Comparison of ENCODE assay signal across 8 cellular contexts in genomic region chr10:110774069-110775021, GRCh38.
DNase-seq lines count a peak whose midpoint lies in the region; ATAC-seq and TF ChIP-seq lines count a peak whose summit lies in the region.

No MANE protein-coding gene starts in this region.

- H2AFZ ChIP-seq in ACC112 (ENCODE audit: low read length, unreplicated experiment), result no peak overlapping the region

- peak; percentile 81 for DNase-seq in T-helper 2 cell treated with Interferon-gamma antibody and Interleukin-4, amounts not matched to agents 5 μg/mL and 100 μg/mL, for 36 hours (ENCODE audit: low spot score)
- DNase-seq in fibroblast of pulmonary artery (ENCODE audit: low read depth) (peak; percentile 46), NCI-H2107 (lab: John Stamatoyannopoulos, UW) (no peak), occipital lobe (lab: John Stamatoyannopoulos, UW) (no peak)
- DNase-seq in stimulated activated CD8-positive, alpha-beta memory T cell treated with anti-CD3 and anti-CD28 coated beads, Interleukin-4, amount 100 ng/mL, for 48 hours, result peak; percentile 52

- H3K4me3 Mint-ChIP-seq in T-helper 2 cell treated with Interferon-gamma antibody and Interleukin-4, amounts not matched to agents 5 μg/mL and 100 μg/mL, for 36 hours, result peak overlapping the region; percentile 9

- no peaks in the 10 kb centered on the region for H3K79me2 ChIP-seq in ACC112 (ENCODE audit: control insufficient read depth, insufficient read depth, low read length, unreplicated experiment)

- no peaks in the 10 kb centered on the region for H3K27me3 Mint-ChIP-seq in T-helper 2 cell treated with Interferon-gamma antibody and Interleukin-4, amounts not matched to agents 5 μg/mL and 100 μg/mL, for 36 hours (ENCODE audit: low read depth)

- H3K4me1 Mint-ChIP-seq in T-helper 2 cell treated with Interferon-gamma antibody and Interleukin-4, amounts not matched to agents 5 μg/mL and 100 μg/mL, for 36 hours (ENCODE audit: low read depth), result peaks cover 46% of the 10 kb centered on the region

- H3K4me3 ChIP-seq in ACC112 (ENCODE audit: low read depth, low read length) (no peak overlapping the region), fibroblast of pulmonary artery (replicated peaks; ENCODE audit: low read depth, low read length) (no peak overlapping the region)

- H3K36me3 ChIP-seq in ACC112 (ENCODE audit: insufficient read depth, low read length), result no peaks in the 10 kb centered on the region

- peak overlapping the region; percentile 46 for H3K27ac ChIP-seq in ACC112 (ENCODE audit: low read depth, low read length)

- peaks cover 3% of the 10 kb centered on the region for H3K9me3 Mint-ChIP-seq in T-helper 2 cell treated with Interferon-gamma antibody and Interleukin-4, amounts not matched to agents 5 μg/mL and 100 μg/mL, for 36 hours

- ATAC-seq in GM19043 (IDR thresholded peaks at IDR 0.05; ENCODE audit: low read depth, unreplicated experiment) (peak; percentile 95), HG03135 (IDR thresholded peaks at IDR 0.05; ENCODE audit: unreplicated experiment) (peak; percentile 94)

- TF ChIP-seq CTCF in fibroblast of pulmonary artery (IDR thresholded peaks at IDR 0.05; ENCODE audit: low read length, missing control alignments), result no peak

- H3K27me3 ChIP-seq in ACC112 (ENCODE audit: insufficient read depth, low read length), result peaks cover 25% of the 10 kb centered on the region

- peak overlapping the region; percentile 89 for H3K27ac Mint-ChIP-seq in T-helper 2 cell treated with Interferon-gamma antibody and Interleukin-4, amounts not matched to agents 5 μg/mL and 100 μg/mL, for 36 hours

- no peaks in the 10 kb centered on the region for H3K36me3 Mint-ChIP-seq in T-helper 2 cell treated with Interferon-gamma antibody and Interleukin-4, amounts not matched to agents 5 μg/mL and 100 μg/mL, for 36 hours (ENCODE audit: low read depth)

- peaks cover 11% of the 10 kb centered on the region for H3K4me1 ChIP-seq in ACC112 (ENCODE audit: control insufficient read depth, insufficient read depth, low read length, unreplicated experiment)

Comparison
In these comparisons a context has a peak if more than half of its experiments do, and no peak if none do; other contexts are left out.
1. DNase-seq: peak in T-helper 2 cell treated with Interferon-gamma antibody and Interleukin-4, amounts not matched to agents 5 μg/mL and 100 μg/mL, for 36 hours (single experiment), fibroblast of pulmonary artery (single experiment) and stimulated activated CD8-positive, alpha-beta memory T cell treated with anti-CD3 and anti-CD28 coated beads, Interleukin-4, amount 100 ng/mL, for 48 hours (single experiment); none in NCI-H2107 (single experiment) and occipital lobe (single experiment).